In genomic region chr16:51157698-51158097, GRCh38 we compare ENCODE assay signal across 19 cellular contexts. TPM values are rescaled to one million over a fixed set of nuclear protein-coding genes. Genes with fewer than 3 reads are reported as not detected.
"Had no signal": no experiment of that assay in that cellular context is flagged by ENCODE, and none has a peak within 500 bp of the region (broad histone marks: within the 10 kb centered on the region; RNA-seq: fewer than 3 reads in every experiment).

No MANE protein-coding gene starts in this region.

- DNase-seq: activated CD4-positive, alpha-beta memory T cell treated with anti-CD3 and anti-CD28 coated beads for 36 hours; activated CD4-positive, alpha-beta T cell treated with anti-CD3 and anti-CD28 coated beads for 36 hours; activated CD8-positive, alpha-beta memory T cell treated with anti-CD3 and anti-CD28 coated beads, Interleukin-2, amount 10 ng/mL, durations not matched to agents 7 days and 5 days; activated naive CD4-positive, alpha-beta T cell treated with anti-CD3 and anti-CD28 coated beads, Interleukin-2, amount 10 ng/mL, durations not matched to agents 7 days and 5 days; activated T-cell treated with anti-CD3 and anti-CD28 coated beads, Interleukin-2, amount 50 U/mL, for 24 hours; caudate nucleus; immature natural killer cell; left cardiac atrium; naive B cell; posterior cingulate gyrus; stimulated activated CD4-positive, alpha-beta T cell treated with anti-CD3 and anti-CD28 coated beads, Interleukin-15, amount 100 ng/mL, for 24 hours; stimulated activated CD4-positive, alpha-beta T cell treated with anti-CD3 and anti-CD28 coated beads, Interleukin-4, amount 100 ng/mL, for 1 hour; stimulated activated naive CD4-positive, alpha-beta T cell had no signal

- H3K27ac ChIP-seq: skin epidermis, tibial nerve, VCaP had no signal

- H3K9me3 Mint-ChIP-seq: activated CD4-positive, alpha-beta memory T cell treated with anti-CD3 and anti-CD28 coated beads for 36 hours; activated T-cell treated with anti-CD3 and anti-CD28 coated beads, Interleukin-2, amount 50 U/mL, for 24 hours had no signal

- ATAC-seq: activated CD4-positive, alpha-beta T cell treated with anti-CD3 and anti-CD28 coated beads for 36 hours; activated CD8-positive, alpha-beta memory T cell treated with anti-CD3 and anti-CD28 coated beads, Interleukin-2, amount 10 ng/mL, durations not matched to agents 7 days and 5 days; left cardiac atrium had no signal

- H3K27ac Mint-ChIP-seq: activated CD4-positive, alpha-beta memory T cell treated with anti-CD3 and anti-CD28 coated beads for 36 hours; activated CD4-positive, alpha-beta T cell treated with anti-CD3 and anti-CD28 coated beads for 36 hours; activated CD8-positive, alpha-beta memory T cell treated with anti-CD3 and anti-CD28 coated beads, Interleukin-2, amount 10 ng/mL, durations not matched to agents 7 days and 5 days; activated naive CD4-positive, alpha-beta T cell treated with anti-CD3 and anti-CD28 coated beads, Interleukin-2, amount 10 ng/mL, durations not matched to agents 7 days and 5 days; activated T-cell treated with anti-CD3 and anti-CD28 coated beads, Interleukin-2, amount 50 U/mL, for 24 hours; immature natural killer cell had no signal

- H3K4me1 Mint-ChIP-seq: activated CD8-positive, alpha-beta memory T cell treated with anti-CD3 and anti-CD28 coated beads, Interleukin-2, amount 10 ng/mL, durations not matched to agents 7 days and 5 days had no signal

- H3K4me3 Mint-ChIP-seq: activated CD4-positive, alpha-beta memory T cell treated with anti-CD3 and anti-CD28 coated beads for 36 hours; activated CD4-positive, alpha-beta T cell treated with anti-CD3 and anti-CD28 coated beads for 36 hours; activated CD8-positive, alpha-beta memory T cell treated with anti-CD3 and anti-CD28 coated beads, Interleukin-2, amount 10 ng/mL, durations not matched to agents 7 days and 5 days; activated naive CD4-positive, alpha-beta T cell treated with anti-CD3 and anti-CD28 coated beads, Interleukin-2, amount 10 ng/mL, durations not matched to agents 7 days and 5 days; activated T-cell treated with anti-CD3 and anti-CD28 coated beads, Interleukin-2, amount 50 U/mL, for 24 hours; immature natural killer cell; naive B cell had no signal

- H3K36me3 ChIP-seq: tibial nerve had no signal

- H3K4me3 ChIP-seq: skin epidermis, tibial nerve had no signal

RNA-seq across cellular contexts. Expression of gene SALL1, which starts 6.6 kb away (rescaled TPM):
- total RNA-seq: activated CD4-positive, alpha-beta memory T cell treated with anti-CD3 and anti-CD28 coated beads for 36 hours; activated CD4-positive, alpha-beta T cell treated with anti-CD3 and anti-CD28 coated beads for 36 hours; activated CD8-positive, alpha-beta memory T cell treated with anti-CD3 and anti-CD28 coated beads, Interleukin-2, amount 10 ng/mL, durations not matched to agents 7 days and 5 days; lung microvascular endothelial cell; mononuclear cell; T-helper 1 cell treated with Interleukin-12 subunit alpha and Interleukin-12 subunit beta and Interleukin-4 antibody, amounts not matched to agents 30 ng/mL and 1 ng/mL, for 36 hours had no signal
- polyA plus RNA-seq: immature natural killer cell had no signal
